In the genomic region with DNA sequence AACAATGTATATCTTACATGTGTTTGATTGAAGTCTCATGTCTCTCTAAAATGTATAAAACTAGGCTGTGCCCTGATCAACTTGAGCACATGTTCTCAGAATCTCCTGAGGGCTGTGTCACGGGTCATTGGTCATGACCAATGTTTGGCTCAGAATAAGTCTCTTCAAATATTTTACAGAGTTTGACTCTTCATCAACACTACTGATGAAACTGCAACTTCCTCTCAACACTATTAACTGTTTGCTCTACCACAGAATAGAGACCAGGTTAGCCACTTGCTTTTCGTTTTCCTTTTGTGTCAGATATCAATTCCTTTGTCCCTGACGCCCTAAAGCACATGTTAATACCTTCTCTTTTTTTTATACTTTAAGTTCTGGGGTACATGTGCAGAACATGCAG, we compare ENCODE assay signal across 16 cellular contexts.
DNase-seq lines count a peak whose midpoint lies in the region; ATAC-seq and TF ChIP-seq lines count a peak whose summit lies in the region.
"Had no signal": no experiment of that assay in that cellular context is flagged by ENCODE, and none has a peak within 500 bp of the region (broad histone marks: within the 10 kb centered on the region; RNA-seq: fewer than 3 reads in every experiment).

No MANE protein-coding gene starts in this region.

- H3K27me3 Mint-ChIP-seq in GM23338 (ENCODE audit: insufficient read depth, low read depth, poor library complexity) (no peaks in the 10 kb centered on the region), WTC11 (ENCODE audit: low read depth) (no peaks in the 10 kb centered on the region; the same call in 1 of the 2 replicates)
- H3K27me3 Mint-ChIP-seq: CD4-positive, CD25-positive, alpha-beta regulatory T cell had no signal

- peak overlapping the region; percentile 63 for H3K4me2 ChIP-seq in GM23338

- H3F3A ChIP-seq in GM23338 (replicated peaks; ENCODE audit: low read depth) = no peaks in the 10 kb centered on the region

- no peak overlapping the region for H3K4me3 ChIP-seq in GM23338
- H3K4me3 ChIP-seq: GM23248 had no signal

- H3K27ac ChIP-seq in GM23338 (ENCODE audit: low read depth) (no peak overlapping the region), caudate nucleus (ENCODE audit: low read depth, low read length) (no peak overlapping the region)
- H3K27ac ChIP-seq: C4-2B, GM23248 had no signal

- CTCF ChIA-PET in WTC11 (lab: Charles Lee) = no interaction called here

- peaks cover 16% of the 10 kb centered on the region for H3K4me1 Mint-ChIP-seq in GM23338
- peaks cover 24% of the 10 kb centered on the region for H3K4me1 Mint-ChIP-seq in WTC11
- H3K4me1 Mint-ChIP-seq: CD4-positive, CD25-positive, alpha-beta regulatory T cell had no signal

- no peak overlapping the region for H3K27ac Mint-ChIP-seq in GM23338
- peak overlapping the region; percentile 12 for H3K27ac Mint-ChIP-seq in WTC11
- H3K27ac Mint-ChIP-seq: CD4-positive, CD25-positive, alpha-beta regulatory T cell; CD8-positive, alpha-beta T cell had no signal

- TF ChIP-seq CTCF in GM23338 (conservative IDR thresholded peaks at IDR 0.05; ENCODE audit: low read depth in 2 of 2) (no peak), WTC11 (IDR thresholded peaks at IDR 0.05) (no peak)

- in situ Hi-C loops in Caki2 (cut with HindIII; ENCODE audit: low pct_unique_long_range_greater_than_20kb, low sequenced_read_pairs) = no loop called here

- no peaks in the 10 kb centered on the region for H3K27me3 ChIP-seq in GM23338 (ENCODE audit: insufficient read depth)

- H3K4me3 Mint-ChIP-seq in GM23338 = no peak overlapping the region
- no peak overlapping the region for H3K4me3 Mint-ChIP-seq in WTC11
- H3K4me3 Mint-ChIP-seq: CD4-positive, CD25-positive, alpha-beta regulatory T cell; CD8-positive, alpha-beta T cell had no signal

- peak overlapping the region; percentile 49; the same call in 1 of the 2 replicates for H2AFZ ChIP-seq in GM23338
- H2AFZ ChIP-seq: GM23248 had no signal

- no peaks in the 10 kb centered on the region for H3K79me2 ChIP-seq in GM23338 (replicated peaks; ENCODE audit: insufficient read depth)

- POLR2A ChIA-PET in WTC11 (lab: Charles Lee) = no interaction called here

- peak; percentile 23 for DNase-seq in Caki2 (ENCODE audit: low read depth)
- DNase-seq in GM23338 (ENCODE audit: low spot score) = no peak
- no peak for DNase-seq in WTC11 (ENCODE audit: low spot score)
- DNase-seq in mucosa of gallbladder (ENCODE audit: low spot score) = no peak
- no peak for DNase-seq in caudate nucleus (lab: John Stamatoyannopoulos, UW)
- DNase-seq: Caco-2; CD4-positive, CD25-positive, alpha-beta regulatory T cell; CD8-positive, alpha-beta T cell; DMS 273 treated with DMSO at 0.1 percent for 48 hours; DMS79; EL; GDM1; GM23248; HCEC 1CT had no signal

- no peaks in the 10 kb centered on the region for H4K20me1 ChIP-seq in GM23338 (replicated peaks; ENCODE audit: insufficient read depth)

- peaks cover 7% of the 10 kb centered on the region for H3K36me3 Mint-ChIP-seq in GM23338 (ENCODE audit: low read depth)
- peaks cover 9% of the 10 kb centered on the region for H3K36me3 Mint-ChIP-seq in WTC11
- H3K36me3 Mint-ChIP-seq: CD4-positive, CD25-positive, alpha-beta regulatory T cell; CD8-positive, alpha-beta T cell had no signal

- H3K9me2 ChIP-seq in GM23338 (ENCODE audit: insufficient read depth) = 0 out of 2 replicates have a peak, but pooled peaks cover 4% of the 10 kb centered on the region

- ATAC-seq in GM23338 (no peak; the same call in 2 of the 3 replicates), WTC11 (peak; percentile 32), GM21528 (IDR thresholded peaks at IDR 0.05; ENCODE audit: low FRiP score, unreplicated experiment) (no peak)
- ATAC-seq: CD8-positive, alpha-beta T cell had no signal

- peaks cover 23% of the 10 kb centered on the region for H3K4me1 ChIP-seq in GM23338 (ENCODE audit: insufficient read depth)
- H3K4me1 ChIP-seq: Caco-2 had no signal

- H3K36me3 ChIP-seq in GM23338 (ENCODE audit: insufficient read depth) = no peaks in the 10 kb centered on the region

- H3K9me3 Mint-ChIP-seq in GM23338 = peaks cover 2% of the 10 kb centered on the region; the same call in 2 of the 3 replicates
- H3K9me3 Mint-ChIP-seq in WTC11 = peaks cover 15% of the 10 kb centered on the region

TF ChIP-seq in GM23338, 12 proteins besides CTCF, POLR2A, EP300 and RAD21:
- TF ChIP-seq CREB1 (CRISPR knock-in tag; IDR thresholded peaks at IDR 0.05; ENCODE audit: low read depth) (no peak), NANOG (IDR thresholded peaks at IDR 0.05; ENCODE audit: borderline replicate concordance) (no peak), EZH2phosphoT487 (IDR thresholded peaks at IDR 0.05; ENCODE audit: unreplicated experiment) (no peak), JUNB (IDR thresholded peaks at IDR 0.05; ENCODE audit: unreplicated experiment) (no peak), ZNF114 (CRISPR knock-in tag; IDR thresholded peaks at IDR 0.05) (no peak)
TF ChIP-seq in GM23338: peak in this region for 0.

TF ChIP-seq in WTC11, 78 proteins besides CTCF, POLR2A, EP300 and RAD21:
- TF ChIP-seq, protein P1, sequence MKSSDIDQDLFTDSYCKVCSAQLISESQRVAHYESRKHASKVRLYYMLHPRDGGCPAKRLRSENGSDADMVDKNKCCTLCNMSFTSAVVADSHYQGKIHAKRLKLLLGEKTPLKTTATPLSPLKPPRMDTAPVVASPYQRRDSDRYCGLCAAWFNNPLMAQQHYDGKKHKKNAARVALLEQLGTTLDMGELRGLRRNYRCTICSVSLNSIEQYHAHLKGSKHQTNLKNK (CRISPR knock-in tag; IDR thresholded peaks at IDR 0.05) = no peak
- TF ChIP-seq, protein P2, sequence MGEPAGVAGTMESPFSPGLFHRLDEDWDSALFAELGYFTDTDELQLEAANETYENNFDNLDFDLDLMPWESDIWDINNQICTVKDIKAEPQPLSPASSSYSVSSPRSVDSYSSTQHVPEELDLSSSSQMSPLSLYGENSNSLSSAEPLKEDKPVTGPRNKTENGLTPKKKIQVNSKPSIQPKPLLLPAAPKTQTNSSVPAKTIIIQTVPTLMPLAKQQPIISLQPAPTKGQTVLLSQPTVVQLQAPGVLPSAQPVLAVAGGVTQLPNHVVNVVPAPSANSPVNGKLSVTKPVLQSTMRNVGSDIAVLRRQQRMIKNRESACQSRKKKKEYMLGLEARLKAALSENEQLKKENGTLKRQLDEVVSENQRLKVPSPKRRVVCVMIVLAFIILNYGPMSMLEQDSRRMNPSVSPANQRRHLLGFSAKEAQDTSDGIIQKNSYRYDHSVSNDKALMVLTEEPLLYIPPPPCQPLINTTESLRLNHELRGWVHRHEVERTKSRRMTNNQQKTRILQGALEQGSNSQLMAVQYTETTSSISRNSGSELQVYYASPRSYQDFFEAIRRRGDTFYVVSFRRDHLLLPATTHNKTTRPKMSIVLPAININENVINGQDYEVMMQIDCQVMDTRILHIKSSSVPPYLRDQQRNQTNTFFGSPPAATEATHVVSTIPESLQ (CRISPR knock-in tag; IDR thresholded peaks at IDR 0.05) = no peak
- TF ChIP-seq, protein P3, sequence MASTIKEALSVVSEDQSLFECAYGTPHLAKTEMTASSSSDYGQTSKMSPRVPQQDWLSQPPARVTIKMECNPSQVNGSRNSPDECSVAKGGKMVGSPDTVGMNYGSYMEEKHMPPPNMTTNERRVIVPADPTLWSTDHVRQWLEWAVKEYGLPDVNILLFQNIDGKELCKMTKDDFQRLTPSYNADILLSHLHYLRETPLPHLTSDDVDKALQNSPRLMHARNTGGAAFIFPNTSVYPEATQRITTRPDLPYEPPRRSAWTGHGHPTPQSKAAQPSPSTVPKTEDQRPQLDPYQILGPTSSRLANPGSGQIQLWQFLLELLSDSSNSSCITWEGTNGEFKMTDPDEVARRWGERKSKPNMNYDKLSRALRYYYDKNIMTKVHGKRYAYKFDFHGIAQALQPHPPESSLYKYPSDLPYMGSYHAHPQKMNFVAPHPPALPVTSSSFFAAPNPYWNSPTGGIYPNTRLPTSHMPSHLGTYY (CRISPR knock-in tag; IDR thresholded peaks at IDR 0.05) = no peak
- no peak for TF ChIP-seq SOX15 (CRISPR knock-in tag; IDR thresholded peaks at IDR 0.05)
- TF ChIP-seq, protein P4, sequence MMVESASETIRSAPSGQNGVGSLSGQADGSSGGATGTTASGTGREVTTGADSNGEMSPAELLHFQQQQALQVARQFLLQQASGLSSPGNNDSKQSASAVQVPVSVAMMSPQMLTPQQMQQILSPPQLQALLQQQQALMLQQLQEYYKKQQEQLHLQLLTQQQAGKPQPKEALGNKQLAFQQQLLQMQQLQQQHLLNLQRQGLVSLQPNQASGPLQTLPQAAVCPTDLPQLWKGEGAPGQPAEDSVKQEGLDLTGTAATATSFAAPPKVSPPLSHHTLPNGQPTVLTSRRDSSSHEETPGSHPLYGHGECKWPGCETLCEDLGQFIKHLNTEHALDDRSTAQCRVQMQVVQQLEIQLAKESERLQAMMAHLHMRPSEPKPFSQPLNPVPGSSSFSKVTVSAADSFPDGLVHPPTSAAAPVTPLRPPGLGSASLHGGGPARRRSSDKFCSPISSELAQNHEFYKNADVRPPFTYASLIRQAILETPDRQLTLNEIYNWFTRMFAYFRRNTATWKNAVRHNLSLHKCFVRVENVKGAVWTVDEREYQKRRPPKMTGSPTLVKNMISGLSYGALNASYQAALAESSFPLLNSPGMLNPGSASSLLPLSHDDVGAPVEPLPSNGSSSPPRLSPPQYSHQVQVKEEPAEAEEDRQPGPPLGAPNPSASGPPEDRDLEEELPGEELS (CRISPR knock-in tag; IDR thresholded peaks at IDR 0.05) = no peak
